Comparison of ENCODE assay signal across 8 cellular contexts in genomic region chr10:103917326-103918052, GRCh38. TPM values are rescaled to one million over a fixed set of nuclear protein-coding genes. Genes with fewer than 3 reads are reported as not detected.
DNase-seq lines count a peak whose midpoint lies in the region; ATAC-seq and TF ChIP-seq lines count a peak whose summit lies in the region.

No MANE protein-coding gene starts in this region.

- H3K4me3 ChIP-seq in BJ (ENCODE audit: low read depth, low read length), result peak overlapping the region; percentile 75
- peak overlapping the region; percentile 71 for H3K4me3 ChIP-seq in epithelial cell of esophagus (ENCODE audit: low read length)
- peak overlapping the region; percentile 79 to 97 for H3K4me3 ChIP-seq in muscle layer of duodenum (ENCODE audit: low read depth in 1 of 2, low read length in 2 of 2)
- H3K4me3 ChIP-seq in vagina, result peak overlapping the region; percentile 59 to 78

- no peak for TF ChIP-seq CTCF in BJ (IDR thresholded peaks at IDR 0.05; ENCODE audit: insufficient read depth, low read depth, low read length)
- no peak for TF ChIP-seq CTCF in epithelial cell of esophagus (IDR thresholded peaks at IDR 0.05; ENCODE audit: insufficient read depth, low read depth, low read length, missing control alignments)
- peak in 1 of 3 experiments; percentile 8 for TF ChIP-seq CTCF in vagina (IDR thresholded peaks at IDR 0.05)

- H3K4me1 ChIP-seq in muscle layer of duodenum (ENCODE audit: control insufficient read depth in 1 of 2, insufficient read depth in 2 of 2, low read length in 2 of 2) (peaks cover 18 to 20% of the 10 kb centered on the region in 2 donors), vagina (peaks cover 39% of the 10 kb centered on the region)

- peaks cover 28% of the 10 kb centered on the region for H3K4me1 Mint-ChIP-seq in T-helper 17 cell

- no peaks in the 10 kb centered on the region for H3K27me3 Mint-ChIP-seq in T-helper 17 cell

- H3K36me3 Mint-ChIP-seq in T-helper 17 cell (ENCODE audit: low read depth), result no peaks in the 10 kb centered on the region

- H3K4me3 Mint-ChIP-seq in T-helper 17 cell, result peak overlapping the region; percentile 97

- intact Hi-C loops in vagina (cut with DNase I), result loop anchor here (5.0 kb wide), 1 partner anchor 50 kb away; the partner anchor contains the start of gene SLK

- no peaks in the 10 kb centered on the region for H3K27me3 ChIP-seq in BJ (ENCODE audit: control insufficient read depth, insufficient read depth, low read length)
- H3K27me3 ChIP-seq in muscle layer of duodenum (ENCODE audit: low read depth, low read length), result no peaks in the 10 kb centered on the region
- H3K27me3 ChIP-seq in vagina, result no peaks in the 10 kb centered on the region

- H3K9me3 ChIP-seq in T-helper 17 cell (ENCODE audit: control insufficient read depth, low read length, poor library complexity, severe bottlenecking) (no peaks in the 10 kb centered on the region), muscle layer of duodenum (ENCODE audit: control insufficient read depth in 1 of 2, low read length in 2 of 2) (no peaks in the 10 kb centered on the region), vagina (no peaks in the 10 kb centered on the region)

- peak overlapping the region; percentile 96 for H3K27ac Mint-ChIP-seq in T-helper 17 cell

- CTCF ChIA-PET in BJ (lab: Yijun Ruan, JAX), result no interaction called here

- H3K27ac ChIP-seq in muscle layer of duodenum (ENCODE audit: low read length) (peak overlapping the region; percentile 99), vagina (peak overlapping the region; percentile 87)

- TF ChIP-seq POLR2A in vagina (IDR thresholded peaks at IDR 0.05), result no peak

- H3K36me3 ChIP-seq in BJ (ENCODE audit: control insufficient read depth, insufficient read depth, low read length) (no peaks in the 10 kb centered on the region), muscle layer of duodenum (ENCODE audit: control insufficient read depth in 1 of 2, insufficient read depth in 2 of 2, low read length in 2 of 2) (no peaks in the 10 kb centered on the region), vagina (no peaks in the 10 kb centered on the region)

- ATAC-seq in GM19043 (IDR thresholded peaks at IDR 0.05; ENCODE audit: low read depth, unreplicated experiment), result peak; percentile 4
- ATAC-seq in HG03342 (IDR thresholded peaks at IDR 0.05; ENCODE audit: unreplicated experiment), result peak; percentile 7
- ATAC-seq in T-helper 17 cell, result peak; percentile 5

- DNase-seq in BJ (ENCODE audit: low read depth) (no peak), T-helper 17 cell (peak in 1 of 3 donors; percentile 18), epithelial cell of esophagus (ENCODE audit: low read depth) (peak; percentile 51), vagina (ENCODE audit: extremely low spot score in 2 of 2) (no peak), NCI-H187 (lab: John Stamatoyannopoulos, UW) (no peak)

- POLR2A ChIA-PET in BJ (lab: Charles Lee), result interaction anchor here (0.7 kb wide), 1 partner anchor 153 kb away, joined by 3 read pairs; no protein-coding TSS in a partner anchor

RNA-seq across cellular contexts. Expression of gene STN1, which starts 0.5 kb away (rescaled TPM):
- polyA plus RNA-seq in BJ (2011; rRNA removed), result 17.8 and 19.5 TPM in 2 replicates
- 6.0 and 6.3 TPM in 2 replicates for polyA minus RNA-seq in BJ (2011; rRNA and poly(A)+ RNA removed)
- total RNA-seq in T-helper 17 cell (10 to 100 TPM; 47.0 to 53.7 TPM), vagina (22.3 TPM)

RNA-seq across cellular contexts. Expression of gene SLK, which starts 49.5 kb away (rescaled TPM):
- 3.5 and 9.8 TPM in 2 replicates for polyA plus RNA-seq in BJ (2011; rRNA removed)
- 4.9 and 7.0 TPM in 2 replicates for polyA minus RNA-seq in BJ (2011; rRNA and poly(A)+ RNA removed)
- total RNA-seq in T-helper 17 cell (10 to 100 TPM; 24.1 to 25.4 TPM), vagina (50.1 TPM)
